ENCODE assay signal across 1 cellular context in genomic region chr19:15540435-15540834, GRCh38.
TF ChIP-seq lines count a peak whose summit lies in the region.

No MANE protein-coding gene starts in this region.

TF ChIP-seq in HepG2, 621 proteins besides CTCF, POLR2A, EP300 and RAD21 (continued from another document and continues in another):
- TF ChIP-seq, protein P1, sequence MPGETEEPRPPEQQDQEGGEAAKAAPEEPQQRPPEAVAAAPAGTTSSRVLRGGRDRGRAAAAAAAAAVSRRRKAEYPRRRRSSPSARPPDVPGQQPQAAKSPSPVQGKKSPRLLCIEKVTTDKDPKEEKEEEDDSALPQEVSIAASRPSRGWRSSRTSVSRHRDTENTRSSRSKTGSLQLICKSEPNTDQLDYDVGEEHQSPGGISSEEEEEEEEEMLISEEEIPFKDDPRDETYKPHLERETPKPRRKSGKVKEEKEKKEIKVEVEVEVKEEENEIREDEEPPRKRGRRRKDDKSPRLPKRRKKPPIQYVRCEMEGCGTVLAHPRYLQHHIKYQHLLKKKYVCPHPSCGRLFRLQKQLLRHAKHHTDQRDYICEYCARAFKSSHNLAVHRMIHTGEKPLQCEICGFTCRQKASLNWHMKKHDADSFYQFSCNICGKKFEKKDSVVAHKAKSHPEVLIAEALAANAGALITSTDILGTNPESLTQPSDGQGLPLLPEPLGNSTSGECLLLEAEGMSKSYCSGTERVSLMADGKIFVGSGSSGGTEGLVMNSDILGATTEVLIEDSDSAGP (CRISPR knock-in tag; IDR thresholded peaks at IDR 0.05; ENCODE audit: borderline replicate concordance) = peak; percentile 37; the same call in 1 of the 2 replicates
- TF ChIP-seq MTA3 (CRISPR knock-in tag; IDR thresholded peaks at IDR 0.05) = no peak
- TF ChIP-seq, protein P2, sequence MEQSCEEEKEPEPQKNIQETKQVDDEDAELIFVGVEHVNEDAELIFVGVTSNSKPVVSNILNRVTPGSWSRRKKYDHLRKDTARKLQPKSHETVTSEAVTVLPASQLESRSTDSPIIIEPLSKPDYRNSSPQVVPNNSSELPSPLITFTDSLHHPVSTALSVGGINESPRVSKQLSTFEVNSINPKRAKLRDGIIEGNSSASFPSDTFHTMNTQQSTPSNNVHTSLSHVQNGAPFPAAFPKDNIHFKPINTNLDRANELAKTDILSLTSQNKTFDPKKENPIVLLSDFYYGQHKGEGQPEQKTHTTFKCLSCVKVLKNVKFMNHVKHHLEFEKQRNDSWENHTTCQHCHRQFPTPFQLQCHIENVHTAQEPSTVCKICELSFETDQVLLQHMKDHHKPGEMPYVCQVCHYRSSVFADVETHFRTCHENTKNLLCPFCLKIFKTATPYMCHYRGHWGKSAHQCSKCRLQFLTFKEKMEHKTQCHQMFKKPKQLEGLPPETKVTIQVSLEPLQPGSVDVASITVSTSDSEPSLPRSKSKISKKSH (CRISPR knock-in tag; IDR thresholded peaks at IDR 0.05; ENCODE audit: borderline replicate concordance) = no peak
- no peak for TF ChIP-seq SPEN (CRISPR knock-in tag; IDR thresholded peaks at IDR 0.05; ENCODE audit: low read depth)
- no peak for TF ChIP-seq ZNF484 (CRISPR knock-in tag; IDR thresholded peaks at IDR 0.05; ENCODE audit: borderline replicate concordance, low read depth)
- no peak for TF ChIP-seq ZNF567 (CRISPR knock-in tag; IDR thresholded peaks at IDR 0.05; ENCODE audit: borderline replicate concordance)
- TF ChIP-seq TCF7 (IDR thresholded peaks at IDR 0.05; ENCODE audit: low read depth) = no peak
- no peak for TF ChIP-seq ZNF263 (CRISPR knock-in tag; IDR thresholded peaks at IDR 0.05)
- peak; percentile 41; the same call in 1 of the 2 replicates for TF ChIP-seq GATAD2A (CRISPR knock-in tag; IDR thresholded peaks at IDR 0.05)
- TF ChIP-seq ZHX2 (IDR thresholded peaks at IDR 0.05; ENCODE audit: low read depth) = 0 out of 2 replicates have a peak, but pooled peaks have one; percentile 23
- no peak for TF ChIP-seq ZHX2 (CRISPR knock-in tag; IDR thresholded peaks at IDR 0.05; ENCODE audit: borderline replicate concordance)
- no peak for TF ChIP-seq CBFB (CRISPR knock-in tag; IDR thresholded peaks at IDR 0.05)
- no peak for TF ChIP-seq SOX13 (IDR thresholded peaks at IDR 0.05)
- peak in 1 of 2 experiments; percentile 18; a peak in 1 of 4 replicates for TF ChIP-seq SOX13 (CRISPR knock-in tag; conservative IDR thresholded peaks at IDR 0.05 in 1 of 2, IDR thresholded peaks at IDR 0.05 in 1 of 2)
- TF ChIP-seq ZFP62 (CRISPR knock-in tag; IDR thresholded peaks at IDR 0.05) = no peak
- no peak for TF ChIP-seq ZNF652 (CRISPR knock-in tag; IDR thresholded peaks at IDR 0.05; ENCODE audit: borderline replicate concordance, low read depth)
- TF ChIP-seq ISX (CRISPR knock-in tag; conservative IDR thresholded peaks at IDR 0.05) = no peak
- TF ChIP-seq PHF5A (CRISPR knock-in tag; IDR thresholded peaks at IDR 0.05; ENCODE audit: low read depth, unreplicated experiment) = no peak
- TF ChIP-seq, protein P3, sequence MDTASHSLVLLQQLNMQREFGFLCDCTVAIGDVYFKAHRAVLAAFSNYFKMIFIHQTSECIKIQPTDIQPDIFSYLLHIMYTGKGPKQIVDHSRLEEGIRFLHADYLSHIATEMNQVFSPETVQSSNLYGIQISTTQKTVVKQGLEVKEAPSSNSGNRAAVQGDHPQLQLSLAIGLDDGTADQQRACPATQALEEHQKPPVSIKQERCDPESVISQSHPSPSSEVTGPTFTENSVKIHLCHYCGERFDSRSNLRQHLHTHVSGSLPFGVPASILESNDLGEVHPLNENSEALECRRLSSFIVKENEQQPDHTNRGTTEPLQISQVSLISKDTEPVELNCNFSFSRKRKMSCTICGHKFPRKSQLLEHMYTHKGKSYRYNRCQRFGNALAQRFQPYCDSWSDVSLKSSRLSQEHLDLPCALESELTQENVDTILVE (CRISPR knock-in tag; IDR thresholded peaks at IDR 0.05) = no peak
- no peak for TF ChIP-seq TBX2 (CRISPR knock-in tag; IDR thresholded peaks at IDR 0.05; ENCODE audit: borderline replicate concordance)
- no peak for TF ChIP-seq SRSF4 (IDR thresholded peaks at IDR 0.05; ENCODE audit: low read depth, low read length, poor library complexity, severe bottlenecking)
- TF ChIP-seq TAF1 (CRISPR knock-in tag; IDR thresholded peaks at IDR 0.05) = no peak
- no peak for TF ChIP-seq YEATS2 (CRISPR knock-in tag; IDR thresholded peaks at IDR 0.05; ENCODE audit: borderline replicate concordance)
- TF ChIP-seq NCOA2 (CRISPR knock-in tag; IDR thresholded peaks at IDR 0.05) = no peak
- no peak for TF ChIP-seq ATF1 (CRISPR knock-in tag; IDR thresholded peaks at IDR 0.05)
- TF ChIP-seq ZNF546 (CRISPR knock-in tag; conservative IDR thresholded peaks at IDR 0.05) = no peak
- no peak for TF ChIP-seq ZNF878 (CRISPR knock-in tag; IDR thresholded peaks at IDR 0.05)
- TF ChIP-seq CREM (IDR thresholded peaks at IDR 0.05) = peak; percentile 42; the same call in 1 of the 2 replicates
- TF ChIP-seq CREM (CRISPR knock-in tag; IDR thresholded peaks at IDR 0.05) = no peak
- TF ChIP-seq TGIF2 (CRISPR knock-in tag; IDR thresholded peaks at IDR 0.05) = no peak
- no peak for TF ChIP-seq RELA (CRISPR knock-in tag; IDR thresholded peaks at IDR 0.05)
- TF ChIP-seq ZBTB8A (CRISPR knock-in tag; IDR thresholded peaks at IDR 0.05; ENCODE audit: borderline replicate concordance, low read depth) = no peak
- no peak for TF ChIP-seq ZNF232 (CRISPR knock-in tag; IDR thresholded peaks at IDR 0.05; ENCODE audit: borderline replicate concordance)
- no peak for TF ChIP-seq EZH2 (conservative IDR thresholded peaks at IDR 0.05; ENCODE audit: low read depth, low read length)
- TF ChIP-seq, protein P4, sequence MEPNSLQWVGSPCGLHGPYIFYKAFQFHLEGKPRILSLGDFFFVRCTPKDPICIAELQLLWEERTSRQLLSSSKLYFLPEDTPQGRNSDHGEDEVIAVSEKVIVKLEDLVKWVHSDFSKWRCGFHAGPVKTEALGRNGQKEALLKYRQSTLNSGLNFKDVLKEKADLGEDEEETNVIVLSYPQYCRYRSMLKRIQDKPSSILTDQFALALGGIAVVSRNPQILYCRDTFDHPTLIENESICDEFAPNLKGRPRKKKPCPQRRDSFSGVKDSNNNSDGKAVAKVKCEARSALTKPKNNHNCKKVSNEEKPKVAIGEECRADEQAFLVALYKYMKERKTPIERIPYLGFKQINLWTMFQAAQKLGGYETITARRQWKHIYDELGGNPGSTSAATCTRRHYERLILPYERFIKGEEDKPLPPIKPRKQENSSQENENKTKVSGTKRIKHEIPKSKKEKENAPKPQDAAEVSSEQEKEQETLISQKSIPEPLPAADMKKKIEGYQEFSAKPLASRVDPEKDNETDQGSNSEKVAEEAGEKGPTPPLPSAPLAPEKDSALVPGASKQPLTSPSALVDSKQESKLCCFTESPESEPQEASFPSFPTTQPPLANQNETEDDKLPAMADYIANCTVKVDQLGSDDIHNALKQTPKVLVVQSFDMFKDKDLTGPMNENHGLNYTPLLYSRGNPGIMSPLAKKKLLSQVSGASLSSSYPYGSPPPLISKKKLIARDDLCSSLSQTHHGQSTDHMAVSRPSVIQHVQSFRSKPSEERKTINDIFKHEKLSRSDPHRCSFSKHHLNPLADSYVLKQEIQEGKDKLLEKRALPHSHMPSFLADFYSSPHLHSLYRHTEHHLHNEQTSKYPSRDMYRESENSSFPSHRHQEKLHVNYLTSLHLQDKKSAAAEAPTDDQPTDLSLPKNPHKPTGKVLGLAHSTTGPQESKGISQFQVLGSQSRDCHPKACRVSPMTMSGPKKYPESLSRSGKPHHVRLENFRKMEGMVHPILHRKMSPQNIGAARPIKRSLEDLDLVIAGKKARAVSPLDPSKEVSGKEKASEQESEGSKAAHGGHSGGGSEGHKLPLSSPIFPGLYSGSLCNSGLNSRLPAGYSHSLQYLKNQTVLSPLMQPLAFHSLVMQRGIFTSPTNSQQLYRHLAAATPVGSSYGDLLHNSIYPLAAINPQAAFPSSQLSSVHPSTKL (CRISPR knock-in tag; IDR thresholded peaks at IDR 0.05) = no peak; the same call in 1 of the 2 replicates
- TF ChIP-seq TOPORS (CRISPR knock-in tag; IDR thresholded peaks at IDR 0.05) = no peak
- no peak for TF ChIP-seq TEF (CRISPR knock-in tag; IDR thresholded peaks at IDR 0.05)
- no peak for TF ChIP-seq ZNF703 (CRISPR knock-in tag; IDR thresholded peaks at IDR 0.05; ENCODE audit: borderline replicate concordance)
- no peak for TF ChIP-seq ZNF713 (CRISPR knock-in tag; IDR thresholded peaks at IDR 0.05)
- TF ChIP-seq, protein P5, sequence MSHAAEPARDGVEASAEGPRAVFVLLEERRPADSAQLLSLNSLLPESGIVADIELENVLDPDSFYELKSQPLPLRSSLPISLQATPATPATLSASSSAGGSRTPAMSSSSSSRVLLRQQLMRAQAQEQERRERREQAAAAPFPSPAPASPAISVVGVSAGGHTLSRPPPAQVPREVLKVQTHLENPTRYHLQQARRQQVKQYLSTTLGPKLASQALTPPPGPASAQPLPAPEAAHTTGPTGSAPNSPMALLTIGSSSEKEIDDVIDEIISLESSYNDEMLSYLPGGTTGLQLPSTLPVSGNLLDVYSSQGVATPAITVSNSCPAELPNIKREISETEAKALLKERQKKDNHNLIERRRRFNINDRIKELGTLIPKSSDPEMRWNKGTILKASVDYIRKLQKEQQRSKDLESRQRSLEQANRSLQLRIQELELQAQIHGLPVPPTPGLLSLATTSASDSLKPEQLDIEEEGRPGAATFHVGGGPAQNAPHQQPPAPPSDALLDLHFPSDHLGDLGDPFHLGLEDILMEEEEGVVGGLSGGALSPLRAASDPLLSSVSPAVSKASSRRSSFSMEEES (CRISPR knock-in tag; IDR thresholded peaks at IDR 0.05) = no peak
- TF ChIP-seq RARG (CRISPR knock-in tag; IDR thresholded peaks at IDR 0.05; ENCODE audit: low read depth) = no peak
- TF ChIP-seq, protein P6, sequence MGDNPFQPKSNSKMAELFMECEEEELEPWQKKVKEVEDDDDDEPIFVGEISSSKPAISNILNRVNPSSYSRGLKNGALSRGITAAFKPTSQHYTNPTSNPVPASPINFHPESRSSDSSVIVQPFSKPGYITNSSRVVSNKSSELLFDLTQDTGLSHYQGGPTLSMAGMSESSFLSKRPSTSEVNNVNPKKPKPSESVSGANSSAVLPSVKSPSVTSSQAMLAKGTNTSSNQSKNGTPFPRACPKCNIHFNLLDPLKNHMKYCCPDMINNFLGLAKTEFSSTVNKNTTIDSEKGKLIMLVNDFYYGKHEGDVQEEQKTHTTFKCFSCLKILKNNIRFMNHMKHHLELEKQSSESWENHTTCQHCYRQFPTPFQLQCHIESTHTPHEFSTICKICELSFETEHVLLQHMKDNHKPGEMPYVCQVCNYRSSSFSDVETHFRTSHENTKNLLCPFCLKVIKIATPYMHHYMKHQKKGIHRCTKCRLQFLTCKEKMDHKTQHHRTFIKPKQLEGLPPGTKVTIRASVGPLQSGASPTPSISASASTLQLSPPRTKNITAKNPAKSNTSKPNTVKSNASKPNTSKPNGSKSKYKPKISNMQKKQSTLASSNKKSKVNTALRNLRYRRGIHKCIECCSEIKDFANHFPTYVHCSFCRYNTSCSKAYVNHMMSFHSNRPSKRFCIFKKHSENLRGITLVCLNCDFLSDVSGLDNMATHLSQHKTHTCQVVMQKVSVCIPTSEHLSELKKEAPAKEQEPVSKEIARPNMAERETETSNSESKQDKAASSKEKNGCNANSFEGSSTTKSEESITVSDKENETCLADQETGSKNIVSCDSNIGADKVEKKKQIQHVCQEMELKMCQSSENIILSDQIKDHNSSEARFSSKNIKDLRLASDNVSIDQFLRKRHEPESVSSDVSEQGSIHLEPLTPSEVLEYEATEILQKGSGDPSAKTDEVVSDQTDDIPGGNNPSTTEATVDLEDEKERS (CRISPR knock-in tag; IDR thresholded peaks at IDR 0.05) = no peak
- TF ChIP-seq PHF20 (CRISPR knock-in tag; IDR thresholded peaks at IDR 0.05) = no peak
- TF ChIP-seq ZNF7 (CRISPR knock-in tag; IDR thresholded peaks at IDR 0.05) = no peak
- no peak for TF ChIP-seq GABPA (IDR thresholded peaks at IDR 0.05; ENCODE audit: low read depth, low read length)
- TF ChIP-seq GABPA (CRISPR knock-in tag; IDR thresholded peaks at IDR 0.05; ENCODE audit: low read depth) = peak; percentile 50; the same call in 1 of the 2 replicates
- TF ChIP-seq ZNF777 (CRISPR knock-in tag; IDR thresholded peaks at IDR 0.05) = no peak
- TF ChIP-seq NFKB2 (CRISPR knock-in tag; IDR thresholded peaks at IDR 0.05; ENCODE audit: borderline replicate concordance) = no peak
- TF ChIP-seq ZNF678 (CRISPR knock-in tag; IDR thresholded peaks at IDR 0.05) = no peak
- TF ChIP-seq ZFY (CRISPR knock-in tag; IDR thresholded peaks at IDR 0.05) = no peak
